7 cellular contexts compared by ENCODE assay signal in genomic region chr5:86875539-86875938, GRCh38.
"Had no signal": no experiment of that assay in that cellular context is flagged by ENCODE, and none has a peak within 500 bp of the region (broad histone marks: within the 10 kb centered on the region; RNA-seq: fewer than 3 reads in every experiment).

No MANE protein-coding gene starts in this region.

- H3K27ac Mint-ChIP-seq: IgD-negative memory B cell had no signal

- H3K4me3 ChIP-seq: K562 had no signal

- H3K4me3 Mint-ChIP-seq: IgD-negative memory B cell had no signal

- DNase-seq: IMR-90, KBM-7, KG1 had no signal

- H3K4me1 Mint-ChIP-seq: IgD-negative memory B cell had no signal

- H3K27ac ChIP-seq: HL-60 had no signal

- H3K36me3 Mint-ChIP-seq: IgD-negative memory B cell had no signal

- ATAC-seq: HepG2, K562 had no signal
